ENCODE assay signal across 8 cellular contexts in genomic region chr4:77076889-77077635, GRCh38. TPM values are rescaled to one million over a fixed set of nuclear protein-coding genes. Genes with fewer than 3 reads are reported as not detected.
DNase-seq lines count a peak whose midpoint lies in the region; ATAC-seq and TF ChIP-seq lines count a peak whose summit lies in the region.

No MANE protein-coding gene starts in this region.

- peak overlapping the region; percentile 68 for H3K4me3 ChIP-seq in GM06990 (replicated peaks; ENCODE audit: low read depth, low read length)
- H3K4me3 ChIP-seq in Peyer's patch = peak overlapping the region in 3 of 4 donors; percentile 69 to 95 (median 85)
- H3K4me3 ChIP-seq in esophagus muscularis mucosa = peak overlapping the region; percentile 95 to 99 (median 98)
- peak overlapping the region; percentile 89 for H3K4me3 ChIP-seq in retinal pigment epithelial cell (ENCODE audit: low read length)

- H3K27ac Mint-ChIP-seq in T-helper 17 cell = no peak overlapping the region

- H3K36me3 ChIP-seq in GM06990 (ENCODE audit: control insufficient read depth, insufficient read depth, low read length) (no peaks in the 10 kb centered on the region), Peyer's patch (no peaks in the 10 kb centered on the region), esophagus muscularis mucosa (no peaks in the 10 kb centered on the region)

- no peaks in the 10 kb centered on the region for H3K27me3 Mint-ChIP-seq in T-helper 17 cell

- TF ChIP-seq POLR2A in Peyer's patch (IDR thresholded peaks at IDR 0.05) = no peak
- TF ChIP-seq POLR2A in esophagus muscularis mucosa (IDR thresholded peaks at IDR 0.05; ENCODE audit: low read depth) = no peak

- peaks cover 9% of the 10 kb centered on the region for H3K36me3 Mint-ChIP-seq in T-helper 17 cell (ENCODE audit: low read depth)

- H3K27me3 ChIP-seq in GM06990 (replicated peaks; ENCODE audit: control insufficient read depth, insufficient read depth, low read length) (no peaks in the 10 kb centered on the region), Peyer's patch (no peaks in the 10 kb centered on the region), esophagus muscularis mucosa (no peaks in the 10 kb centered on the region)

- no peak overlapping the region for H3K4me3 Mint-ChIP-seq in T-helper 17 cell

- H3K4me1 ChIP-seq in Peyer's patch (peaks cover 0 to 18% (median 1%) of the 10 kb centered on the region in 4 donors), esophagus muscularis mucosa (peaks cover 24 to 55% (median 41%) of the 10 kb centered on the region in 4 donors)

- intact Hi-C loops in esophagus muscularis mucosa (cut with DNase I) = loop anchor here (5.0 kb wide), 1 partner anchor 80 kb away; the partner anchor contains the start of gene CCNG2

- H3K9me3 ChIP-seq in Peyer's patch (no peaks in the 10 kb centered on the region), esophagus muscularis mucosa (no peaks in the 10 kb centered on the region), T-helper 17 cell (ENCODE audit: control insufficient read depth, low read length, poor library complexity, severe bottlenecking) (no peaks in the 10 kb centered on the region)

- no peak for DNase-seq in GM06990 (ENCODE audit: extremely low read depth, insufficient read length)
- DNase-seq in Peyer's patch = no peak
- no peak for DNase-seq in esophagus muscularis mucosa (ENCODE audit: extremely low spot score)
- no peak for DNase-seq in retinal pigment epithelial cell (ENCODE audit: low read depth)
- DNase-seq in NOMO-1 (lab: John Stamatoyannopoulos, UW; ENCODE audit: unreplicated experiment in 2 of 2) = no peak
- no peak for DNase-seq in T-helper 17 cell

- peak overlapping the region; percentile 96 to 100 (median 99) for H3K27ac ChIP-seq in Peyer's patch
- H3K27ac ChIP-seq in esophagus muscularis mucosa (replicated peaks in 1 of 4) = peak overlapping the region; percentile 100

- WGBS in esophagus muscularis mucosa = 82% methylated on average over 10 of the region's 10 CpGs

- no peak for TF ChIP-seq EP300 in esophagus muscularis mucosa (IDR thresholded peaks at IDR 0.05)

- TF ChIP-seq CTCF in GM06990 (IDR thresholded peaks at IDR 0.05; ENCODE audit: insufficient read depth, low read length, poor library complexity, severe bottlenecking) (no peak), Peyer's patch (IDR thresholded peaks at IDR 0.05) (no peak), esophagus muscularis mucosa (IDR thresholded peaks at IDR 0.05) (no peak), retinal pigment epithelial cell (conservative IDR thresholded peaks at IDR 0.05; ENCODE audit: low read depth, low read length) (no peak)

- peaks cover 29% of the 10 kb centered on the region for H3K4me1 Mint-ChIP-seq in T-helper 17 cell

- ATAC-seq in HG03095 (IDR thresholded peaks at IDR 0.05; ENCODE audit: unreplicated experiment) (no peak), T-helper 17 cell (no peak), GM19351 (IDR thresholded peaks at IDR 0.05; ENCODE audit: unreplicated experiment) (no peak)

RNA-seq across cellular contexts. Expression of gene CCNI, which starts 1.3 kb away (rescaled TPM):
- total RNA-seq in Peyer's patch (100 to 1,000 TPM; 132 to 220 (median 176) TPM), esophagus muscularis mucosa (100 to 1,000 TPM; 342 to 444 (median 375) TPM), T-helper 17 cell (100 to 1,000 TPM; 292 to 317 TPM)
